25 cellular contexts compared by ENCODE assay signal in genomic region chr20:49228676-49229075, GRCh38. TPM values are rescaled to one million over a fixed set of nuclear protein-coding genes. Genes with fewer than 3 reads are reported as not detected.
DNase-seq lines count a peak whose midpoint lies in the region; ATAC-seq and TF ChIP-seq lines count a peak whose summit lies in the region.
"Had no signal": no experiment of that assay in that cellular context is flagged by ENCODE, and none has a peak within 500 bp of the region (broad histone marks: within the 10 kb centered on the region; RNA-seq: fewer than 3 reads in every experiment).

No MANE protein-coding gene starts in this region.

- no peaks in the 10 kb centered on the region for H3K9me3 Mint-ChIP-seq in activated T-cell treated with anti-CD3 and anti-CD28 coated beads, Interleukin-2, amount 50 U/mL, for 72 hours
- H3K9me3 Mint-ChIP-seq: activated B cell treated with CpG ODN at 0.5 μM for 24 hours; activated T-cell treated with anti-CD3 and anti-CD28 coated beads, Interleukin-2, amount 50 U/mL, for 4 hours; CD4-positive, alpha-beta T cell; neural crest cell; stimulated activated naive CD8-positive, alpha-beta T cell treated with anti-CD3 and anti-CD28 coated beads, Interleukin-15, Interleukin-2, amounts not matched to agents 100 ng/mL and 50 ng/mL, for 24 hours; type B pancreatic cell had no signal

- H3K36me3 ChIP-seq in adrenal gland (replicated peaks in 1 of 2), result peaks cover 0 to 89% of the 10 kb centered on the region in 2 donors

- no peak overlapping the region for H3K4me3 ChIP-seq in adrenal gland
- H3K4me3 ChIP-seq: ascending aorta, skin epidermis had no signal

- no peaks in the 10 kb centered on the region for H3K9me3 ChIP-seq in adrenal gland (replicated peaks in 1 of 3)
- H3K9me3 ChIP-seq: ascending aorta had no signal

- intact Hi-C loops in adrenal gland (cut with DNase I), result no loop called here

- H3K27ac Mint-ChIP-seq in activated T-cell treated with anti-CD3 and anti-CD28 coated beads, Interleukin-2, amount 50 U/mL, for 72 hours, result no peak overlapping the region
- H3K27ac Mint-ChIP-seq: activated B cell treated with CpG ODN at 0.5 μM for 24 hours; progenitor cell of endocrine pancreas; stimulated activated naive CD8-positive, alpha-beta T cell treated with anti-CD3 and anti-CD28 coated beads, Interleukin-15, Interleukin-2, amounts not matched to agents 100 ng/mL and 50 ng/mL, for 24 hours; type B pancreatic cell had no signal

- no peak for ATAC-seq in activated T-cell treated with anti-CD3 and anti-CD28 coated beads, Interleukin-2, amount 50 U/mL, for 72 hours (replicated peaks in 1 of 2)
- ATAC-seq: activated T-cell treated with anti-CD3 and anti-CD28 coated beads, Interleukin-2, amount 50 U/mL, for 4 hours had no signal

- H3K27me3 Mint-ChIP-seq in activated T-cell treated with anti-CD3 and anti-CD28 coated beads, Interleukin-2, amount 50 U/mL, for 72 hours (ENCODE audit: low read depth), result no peaks in the 10 kb centered on the region
- H3K27me3 Mint-ChIP-seq: activated B cell treated with CpG ODN at 0.5 μM for 24 hours; CD4-positive, alpha-beta T cell; progenitor cell of endocrine pancreas; stimulated activated naive CD8-positive, alpha-beta T cell treated with anti-CD3 and anti-CD28 coated beads, Interleukin-15, Interleukin-2, amounts not matched to agents 100 ng/mL and 50 ng/mL, for 24 hours; type B pancreatic cell had no signal

- peaks cover 4% of the 10 kb centered on the region for H3K4me1 Mint-ChIP-seq in activated T-cell treated with anti-CD3 and anti-CD28 coated beads, Interleukin-2, amount 50 U/mL, for 72 hours (ENCODE audit: low read depth)
- H3K4me1 Mint-ChIP-seq: neural crest cell had no signal

- no peaks in the 10 kb centered on the region for H3K4me1 ChIP-seq in adrenal gland (replicated peaks in 1 of 2)
- H3K4me1 ChIP-seq: ascending aorta had no signal

- no peak overlapping the region for H3K27ac ChIP-seq in adrenal gland
- H3K27ac ChIP-seq: ascending aorta, skin epidermis had no signal

- H3K27me3 ChIP-seq in adrenal gland, result no peaks in the 10 kb centered on the region
- H3K27me3 ChIP-seq: ascending aorta had no signal

- no peak for TF ChIP-seq POLR2A in adrenal gland (IDR thresholded peaks at IDR 0.05)

- no peak overlapping the region for H3K4me3 Mint-ChIP-seq in activated T-cell treated with anti-CD3 and anti-CD28 coated beads, Interleukin-2, amount 50 U/mL, for 72 hours
- H3K4me3 Mint-ChIP-seq: activated B cell treated with CpG ODN at 0.5 μM for 24 hours; activated T-cell treated with anti-CD3 and anti-CD28 coated beads, Interleukin-2, amount 50 U/mL, for 4 hours; CD4-positive, alpha-beta T cell; neural crest cell; stimulated activated naive CD8-positive, alpha-beta T cell treated with anti-CD3 and anti-CD28 coated beads, Interleukin-15, Interleukin-2, amounts not matched to agents 100 ng/mL and 50 ng/mL, for 24 hours; type B pancreatic cell had no signal

- DNase-seq in D341Med (ENCODE audit: low spot score) (peak; percentile 87), NCI-H1105 (lab: John Stamatoyannopoulos, UW) (peak; percentile 92), NCI-H2196 treated with DMSO at 0.1 percent for 48 hours (lab: John Stamatoyannopoulos, UW; ENCODE audit: unreplicated experiment) (peak; percentile 10), cerebellar cortex (ENCODE audit: low spot score) (peak; percentile 65), adrenal gland (no peak), HPDE6-E6E7 (ENCODE audit: extremely low spot score) (no peak)
- no peak for DNase-seq in activated T-cell treated with anti-CD3 and anti-CD28 coated beads, Interleukin-2, amount 50 U/mL, for 72 hours
- no peak for DNase-seq in stimulated activated CD8-positive, alpha-beta memory T cell treated with anti-CD3 and anti-CD28 coated beads, Interleukin-4, amount 100 ng/mL, for 48 hours
- DNase-seq: activated B cell treated with CpG ODN at 0.5 μM for 24 hours; activated CD8-positive, alpha-beta memory T cell treated with anti-CD3 and anti-CD28 coated beads for 24 hours; activated naive CD4-positive, alpha-beta T cell treated with anti-CD3 and anti-CD28 coated beads, Interleukin-2, amount 50 U/mL, for 16 hours; activated T-cell treated with anti-CD3 and anti-CD28 coated beads, Interleukin-2, amount 50 U/mL, for 4 hours; CD4-positive, alpha-beta T cell; central memory CD4-positive, alpha-beta T cell; effector CD4-positive, alpha-beta T cell; foreskin melanocyte; hippocampal formation; stimulated activated CD4-positive, alpha-beta T cell treated with anti-CD3 and anti-CD28 coated beads, Interleukin-2, amount 100 ng/mL, for 24 hours; T-helper 9 cell had no signal

- 91 to 99% (median 96%) methylated on average over 4 to 9 of the region's 9 CpGs for WGBS in adrenal gland, 4 donors

- H3K36me3 Mint-ChIP-seq in activated T-cell treated with anti-CD3 and anti-CD28 coated beads, Interleukin-2, amount 50 U/mL, for 72 hours (ENCODE audit: insufficient read depth in 2 of 2), result peaks cover 10 to 35% of the 10 kb centered on the region in 2 donors

- no peak for TF ChIP-seq CTCF in adrenal gland (IDR thresholded peaks at IDR 0.05)

RNA-seq across cellular contexts. Expression of gene DDX27, which starts 9.5 kb away (rescaled TPM):
- 10 to 100 TPM; 49.6 to 49.8 TPM for total RNA-seq in activated T-cell treated with anti-CD3 and anti-CD28 coated beads, Interleukin-2, amount 50 U/mL, for 72 hours
- total RNA-seq in adrenal gland, result 10 to 100 TPM; 18.7 to 28.5 (median 22.1) TPM
- 10 to 100 TPM; 25.4 to 42.3 (median 31.5) TPM for polyA plus RNA-seq in adrenal gland

RNA-seq across cellular contexts. Expression of gene STAU1, which starts 40.5 kb away (rescaled TPM):
- 10 to 100 TPM; 80.5 to 83.3 TPM for total RNA-seq in activated T-cell treated with anti-CD3 and anti-CD28 coated beads, Interleukin-2, amount 50 U/mL, for 72 hours
- total RNA-seq in adrenal gland, result 100 to 1,000 TPM in 2 of 8 donors, 10 to 100 TPM in 6; 71.0 to 122 (median 84.9) TPM
- 100 to 1,000 TPM in 1 of 3 donors, 10 to 100 TPM in 2; 23.2 to 123 (median 28.6) TPM for polyA plus RNA-seq in adrenal gland

RNA-seq across cellular contexts. Expression of gene ZNFX1, which starts 49.2 kb away (rescaled TPM):
- 10 to 100 TPM; 37.8 to 48.8 TPM for total RNA-seq in activated T-cell treated with anti-CD3 and anti-CD28 coated beads, Interleukin-2, amount 50 U/mL, for 72 hours
- 10 to 100 TPM; 21.2 to 39.6 (median 31.5) TPM for total RNA-seq in adrenal gland
- polyA plus RNA-seq in adrenal gland, result 10 to 100 TPM; 10.7 to 21.9 (median 10.7) TPM

Comparison
In these comparisons a context has a peak if more than half of its experiments do, and no peak if none do; other contexts are left out.
1. DNase-seq: peak in D341Med (single experiment), NCI-H1105 (single experiment), NCI-H2196 treated with DMSO at 0.1 percent for 48 hours (single experiment) and cerebellar cortex (single experiment); none in activated T-cell treated with anti-CD3 and anti-CD28 coated beads, Interleukin-2, amount 50 U/mL, for 72 hours (0 of 2), adrenal gland (0 of 7), HPDE6-E6E7 (single experiment) and stimulated activated CD8-positive, alpha-beta memory T cell treated with anti-CD3 and anti-CD28 coated beads, Interleukin-4, amount 100 ng/mL, for 48 hours (single experiment).